Comparison of ENCODE assay signal across 2 cellular contexts in the genomic region with DNA sequence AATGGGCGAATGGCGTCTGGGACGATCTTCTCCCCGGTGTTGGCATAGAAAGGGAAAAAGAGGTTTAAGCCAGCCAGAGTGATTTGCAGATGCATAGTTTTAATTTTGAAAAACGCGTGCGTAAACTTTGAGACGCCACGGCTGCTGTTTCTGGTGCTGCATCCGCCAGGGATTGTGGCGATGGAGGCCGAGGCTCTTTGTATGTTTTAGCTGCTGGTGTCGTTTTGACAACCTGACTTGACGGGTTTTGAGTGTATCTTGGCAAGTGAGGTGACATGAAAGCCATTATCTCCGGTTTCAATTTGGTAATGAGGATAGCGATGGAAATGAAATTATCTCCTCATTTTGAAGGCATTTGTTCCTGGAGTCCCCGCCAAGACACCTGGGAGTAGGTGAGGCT.
TF ChIP-seq lines count a peak whose summit lies in the region.

No MANE protein-coding gene starts in this region.

TF ChIP-seq in IMR-90, 13 proteins besides CTCF, POLR2A, EP300 and RAD21:
- TF ChIP-seq ELK1 (IDR thresholded peaks at IDR 0.05; ENCODE audit: borderline replicate concordance, low read depth, low read length) = no peak
- no peak for TF ChIP-seq MAZ (IDR thresholded peaks at IDR 0.05; ENCODE audit: borderline replicate concordance, low read depth, low read length)
- TF ChIP-seq NFE2L2 (IDR thresholded peaks at IDR 0.05; ENCODE audit: low read depth, low read length) = no peak
- no peak for TF ChIP-seq MXI1 (IDR thresholded peaks at IDR 0.05; ENCODE audit: borderline replicate concordance, low read depth, low read length)
- TF ChIP-seq MAFK (IDR thresholded peaks at IDR 0.05; ENCODE audit: low read depth, low read length) = no peak
- no peak for TF ChIP-seq CHD1 (IDR thresholded peaks at IDR 0.05; ENCODE audit: low read depth, low read length)
- no peak for TF ChIP-seq CEBPB (IDR thresholded peaks at IDR 0.05; ENCODE audit: low read depth, low read length)
- no peak for TF ChIP-seq RCOR1 (IDR thresholded peaks at IDR 0.05; ENCODE audit: insufficient replicate concordance, low read length)
- TF ChIP-seq SMC3 (IDR thresholded peaks at IDR 0.05; ENCODE audit: low read depth, low read length) = no peak
- TF ChIP-seq RFX5 (IDR thresholded peaks at IDR 0.05; ENCODE audit: low read depth, low read length) = no peak
- no peak for TF ChIP-seq FOS (IDR thresholded peaks at IDR 0.05; ENCODE audit: low read depth, low read length)
- no peak for TF ChIP-seq USF2 (IDR thresholded peaks at IDR 0.05; ENCODE audit: low read depth, low read length)
- no peak for TF ChIP-seq BHLHE40 (IDR thresholded peaks at IDR 0.05; ENCODE audit: low read depth, low read length)

TF ChIP-seq in H1, 55 proteins besides CTCF, POLR2A, EP300 and RAD21:
- TF ChIP-seq KDM5A (IDR thresholded peaks at IDR 0.05; ENCODE audit: low read length) (no peak), MAX (IDR thresholded peaks at IDR 0.05) (0 out of 2 replicates have a peak, but pooled peaks have one; percentile 2), HDAC6 (IDR thresholded peaks at IDR 0.05; ENCODE audit: low read depth, low read length) (no peak)
